ENCODE assay signal across 8 cellular contexts in the genomic region with DNA sequence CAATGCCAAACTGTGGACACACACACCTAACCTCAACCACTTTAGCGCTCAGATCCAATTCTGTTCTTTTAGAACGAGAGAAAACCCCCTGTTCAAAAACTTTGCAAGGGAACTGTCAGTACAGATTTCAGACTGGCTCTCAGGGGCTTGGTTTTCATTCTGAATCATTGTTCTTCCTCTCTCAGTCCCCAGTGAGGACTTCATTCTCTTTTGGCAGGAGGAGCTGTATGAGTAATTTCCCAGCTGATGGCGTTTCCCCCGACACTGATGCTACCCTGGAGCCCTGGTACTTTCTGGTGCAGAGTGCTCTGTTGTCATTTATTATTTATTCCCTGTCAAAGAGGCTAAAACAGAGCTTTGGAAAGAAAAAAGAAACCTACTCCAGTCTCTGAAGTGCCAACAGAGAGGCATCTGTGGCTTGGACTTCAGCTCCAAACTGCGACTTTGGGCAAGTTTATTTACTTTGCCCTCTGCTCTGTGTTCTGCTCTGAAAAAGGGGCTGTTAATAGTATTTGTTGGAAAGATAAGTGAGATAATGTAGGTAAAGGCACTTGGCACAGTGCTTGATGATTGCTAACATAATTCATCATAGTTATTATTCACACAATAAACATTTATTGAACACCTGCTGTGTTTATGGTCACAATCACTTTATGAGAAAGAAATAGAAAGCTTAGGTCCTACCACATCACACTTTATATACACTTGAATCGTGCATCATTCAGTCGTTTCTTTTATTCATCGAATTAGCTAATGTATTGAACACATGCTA. TPM values are rescaled to one million over a fixed set of nuclear protein-coding genes. Genes with fewer than 3 reads are reported as not detected.
A peak's percentile ranks its signal among the peaks of the same experiment; 100 is the strongest.
DNase-seq lines count a peak whose midpoint lies in the region; ATAC-seq and TF ChIP-seq lines count a peak whose summit lies in the region.

No MANE protein-coding gene starts in this region.

- ATAC-seq in GM18502 (IDR thresholded peaks at IDR 0.05; ENCODE audit: poor library complexity, unreplicated experiment) (peak; percentile 70), HG02610 (IDR thresholded peaks at IDR 0.05; ENCODE audit: unreplicated experiment) (peak; percentile 81), psoas muscle (peak; percentile 39 to 54 (median 42))

- H3K4me1 ChIP-seq in psoas muscle (peaks cover 15% of the 10 kb centered on the region), esophagus squamous epithelium (no peaks in the 10 kb centered on the region)

- intact Hi-C loops in psoas muscle (cut with DNase I) (no loop called here), esophagus squamous epithelium (cut with DNase I) (no loop called here)

- no peak for TF ChIP-seq CTCF in brain microvascular endothelial cell (IDR thresholded peaks at IDR 0.05; ENCODE audit: low read depth, low read length, missing control alignments)
- no peak for TF ChIP-seq CTCF in psoas muscle (IDR thresholded peaks at IDR 0.05)
- no peak for TF ChIP-seq CTCF in esophagus squamous epithelium (IDR thresholded peaks at IDR 0.05)

- no peak overlapping the region for H3K4me3 ChIP-seq in brain microvascular endothelial cell (ENCODE audit: low read depth, low read length)
- H3K4me3 ChIP-seq in psoas muscle = no peak overlapping the region
- no peak overlapping the region for H3K4me3 ChIP-seq in esophagus squamous epithelium

- H3K36me3 ChIP-seq in brain microvascular endothelial cell (replicated peaks) = peaks cover 48% of the 10 kb centered on the region
- peaks cover 33 to 92% of the 10 kb centered on the region in 2 donors for H3K36me3 ChIP-seq in psoas muscle (ENCODE audit: insufficient read depth in 1 of 2, low read depth in 1 of 2)
- peaks cover 17 to 100% (median 60%) of the 10 kb centered on the region in 3 donors for H3K36me3 ChIP-seq in esophagus squamous epithelium

- no peak for TF ChIP-seq POLR2A in esophagus squamous epithelium (IDR thresholded peaks at IDR 0.05)

- H3K9me3 ChIP-seq in psoas muscle = no peaks in the 10 kb centered on the region
- no peaks in the 10 kb centered on the region for H3K9me3 ChIP-seq in esophagus squamous epithelium

- H3K27ac ChIP-seq in brain microvascular endothelial cell = peak overlapping the region; percentile 67
- H3K27ac ChIP-seq in psoas muscle = no peak overlapping the region
- H3K27ac ChIP-seq in esophagus squamous epithelium = no peak overlapping the region

- in situ Hi-C loops in brain microvascular endothelial cell (cut with HindIII; ENCODE audit: low pct_ligation_motif_present, low sequenced_read_pairs) = no loop called here

- 63 to 69% (median 64%) methylated on average over 8 of the region's 8 CpGs for whole genome bisulfite sequencing in psoas muscle, 3 donors
- 59 to 66% methylated on average over 8 of the region's 8 CpGs for WGBS in esophagus squamous epithelium, 2 donors

- H3K27me3 ChIP-seq in brain microvascular endothelial cell (replicated peaks) (no peaks in the 10 kb centered on the region), psoas muscle (ENCODE audit: insufficient read depth in 3 of 3, low read length in 2 of 3) (no peaks in the 10 kb centered on the region), esophagus squamous epithelium (no peaks in the 10 kb centered on the region)

- DNase-seq in brain microvascular endothelial cell = peak; percentile 76
- DNase-seq in psoas muscle = no peak
- no peak for DNase-seq in COR-L47 (lab: John Stamatoyannopoulos, UW)
- no peak for DNase-seq in esophagus squamous epithelium (lab: John Stamatoyannopoulos, UW)
- no peak for DNase-seq in NCI-H345 treated with DMSO at 0.1 percent for 48 hours (lab: John Stamatoyannopoulos, UW; ENCODE audit: unreplicated experiment)
- DNase-seq in DMS79 treated with DMSO at 0.1 percent for 48 hours (lab: John Stamatoyannopoulos, UW) = no peak

RNA-seq across cellular contexts. Expression of gene ETV4, which starts 28.3 kb away (rescaled TPM):
- total RNA-seq in psoas muscle (under 1 TPM; 0.21 to 0.44 (median 0.27) TPM), esophagus squamous epithelium (10 to 100 TPM in 1 of 4 donors, 1 to 10 TPM in 3; 3.7 to 11.1 (median 6.9) TPM)
- under 1 TPM; 0.25 to 0.34 (median 0.31) TPM for polyA plus RNA-seq in psoas muscle

RNA-seq across cellular contexts. Expression of gene DHX8, which starts 34.0 kb away (rescaled TPM):
- 10 to 100 TPM; 22.5 to 42.5 (median 27.9) TPM for total RNA-seq in psoas muscle
- 10 to 100 TPM; 13.4 to 28.3 (median 21.7) TPM for polyA plus RNA-seq in psoas muscle
- 10 to 100 TPM; 28.1 to 32.3 (median 31.0) TPM for total RNA-seq in esophagus squamous epithelium
